Comparison of ENCODE assay signal across 10 cellular contexts in the genomic region with DNA sequence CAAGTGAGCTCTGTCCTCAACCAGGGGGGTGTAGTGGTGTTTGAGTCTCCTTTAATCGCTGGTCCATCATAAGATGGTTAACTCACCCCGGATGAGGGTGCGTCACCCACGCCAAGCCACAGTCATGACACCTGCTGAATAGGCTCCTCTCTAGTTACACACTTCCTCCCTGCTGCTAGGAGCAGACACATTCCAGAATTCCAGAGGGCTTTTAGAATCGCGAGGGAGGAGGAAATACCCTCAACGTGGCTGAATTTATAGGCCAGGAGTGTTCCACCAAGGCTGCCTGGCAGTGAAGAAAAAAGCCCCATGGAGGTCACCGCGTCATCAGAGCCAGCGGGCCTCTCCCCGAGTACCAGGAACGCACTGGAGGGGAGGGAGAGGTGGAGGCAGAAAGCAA. TPM values are rescaled to one million over a fixed set of nuclear protein-coding genes. Genes with fewer than 3 reads are reported as not detected.
DNase-seq lines count a peak whose midpoint lies in the region; ATAC-seq and TF ChIP-seq lines count a peak whose summit lies in the region.
"Had no signal": no experiment of that assay in that cellular context is flagged by ENCODE, and none has a peak within 500 bp of the region (broad histone marks: within the 10 kb centered on the region; RNA-seq: fewer than 3 reads in every experiment).

No MANE protein-coding gene starts in this region.

- TF ChIP-seq CTCF in left lung (IDR thresholded peaks at IDR 0.05) (no peak), thyroid gland (IDR thresholded peaks at IDR 0.05) (no peak)

- peak overlapping the region in 1 of 2 donors; percentile 83 for H3K4me3 ChIP-seq in left lung
- no peak overlapping the region for H3K4me3 ChIP-seq in thyroid gland (replicated peaks in 1 of 3)

- WGBS in thyroid gland, 2 donors, result 40 to 50% methylated on average over 11 to 12 of the region's 12 CpGs

- H3K27me3 ChIP-seq in left lung (no peaks in the 10 kb centered on the region), thyroid gland (no peaks in the 10 kb centered on the region)

- DNase-seq in activated naive CD4-positive, alpha-beta T cell treated with Interleukin-2 at 50 U/mL for 16 hours, result peak; percentile 59
- no peak for DNase-seq in activated naive CD4-positive, alpha-beta T cell (lab: John Stamatoyannopoulos, UW)
- DNase-seq in activated naive CD4-positive, alpha-beta T cell treated with anti-CD3 and anti-CD28 coated beads, Interleukin-2, amount 50 U/mL, for 72 hours (ENCODE audit: low spot score in 2 of 2), result no peak
- DNase-seq in left lung (no peak), thyroid gland (no peak), NOMO-1 (lab: John Stamatoyannopoulos, UW; ENCODE audit: unreplicated experiment in 2 of 2) (no peak)

- intact Hi-C loops in left lung (cut with DNase I), result no loop called here
- intact Hi-C loops in thyroid gland (cut with DNase I), result no loop called here

- peaks cover 0 to 51% of the 10 kb centered on the region in 2 donors for H3K36me3 ChIP-seq in left lung
- H3K36me3 ChIP-seq in thyroid gland, result peaks cover 0 to 8% of the 10 kb centered on the region in 2 donors

- peak in 1 of 2 donors; percentile 58 for ATAC-seq in activated naive CD4-positive, alpha-beta T cell treated with anti-CD3 and anti-CD28 coated beads, Interleukin-2, amount 50 U/mL, for 72 hours
- peak; percentile 34 for ATAC-seq in left lung
- ATAC-seq in GM18861 (IDR thresholded peaks at IDR 0.05; ENCODE audit: unreplicated experiment), result no peak
- no peak for ATAC-seq in GM18867 (IDR thresholded peaks at IDR 0.05; ENCODE audit: unreplicated experiment)

- H3K36me3 Mint-ChIP-seq in activated naive CD4-positive, alpha-beta T cell treated with anti-CD3 and anti-CD28 coated beads, Interleukin-2, amount 50 U/mL, for 72 hours, result peaks cover 15 to 37% of the 10 kb centered on the region in 2 donors

- TF ChIP-seq POLR2A in thyroid gland (IDR thresholded peaks at IDR 0.05), result no peak

- H3K4me1 ChIP-seq in left lung, result peaks cover 27 to 80% of the 10 kb centered on the region in 2 donors
- peaks cover 27 to 44% of the 10 kb centered on the region in 2 donors for H3K4me1 ChIP-seq in thyroid gland

- H3K27ac ChIP-seq in left lung (peak overlapping the region in 1 of 2 donors; percentile 97), thyroid gland (peak overlapping the region in 2 of 3 donors; percentile 48 to 82)
- H3K27ac ChIP-seq: C4-2B had no signal

- no peaks in the 10 kb centered on the region for H3K9me3 Mint-ChIP-seq in activated naive CD4-positive, alpha-beta T cell treated with anti-CD3 and anti-CD28 coated beads, Interleukin-2, amount 50 U/mL, for 72 hours
- H3K9me3 Mint-ChIP-seq: neural crest cell had no signal

- peak overlapping the region; percentile 45 to 88 for H3K27ac Mint-ChIP-seq in activated naive CD4-positive, alpha-beta T cell treated with anti-CD3 and anti-CD28 coated beads, Interleukin-2, amount 50 U/mL, for 72 hours

- H3K9me3 ChIP-seq in left lung (no peaks in the 10 kb centered on the region), thyroid gland (no peaks in the 10 kb centered on the region)

RNA-seq across cellular contexts. Expression of a gene that starts 5.1 kb away (rescaled TPM):
- total RNA-seq in activated naive CD4-positive, alpha-beta T cell treated with anti-CD3 and anti-CD28 coated beads, Interleukin-2, amount 50 U/mL, for 72 hours, result 10 to 100 TPM; 28.4 to 48.4 TPM
- total RNA-seq in left lung (10 to 100 TPM; 60.3 to 98.1 TPM), thyroid gland (10 to 100 TPM; 30.1 to 68.7 (median 37.7) TPM)
